In genomic region chr1:40416709-40417108, GRCh38 we compare ENCODE assay signal across 23 cellular contexts.
"Had no signal": no experiment of that assay in that cellular context is flagged by ENCODE, and none has a peak within 500 bp of the region (broad histone marks: within the 10 kb centered on the region; RNA-seq: fewer than 3 reads in every experiment).

No MANE protein-coding gene starts in this region.

- H3K27me3 ChIP-seq: ascending aorta, body of pancreas, Peyer's patch, SJCRH30 had no signal

- H3K4me3 ChIP-seq: ascending aorta, body of pancreas, Peyer's patch, SJCRH30 had no signal

- H3K9me2 ChIP-seq: SK-N-SH had no signal

- H3K27ac ChIP-seq: ascending aorta, body of pancreas, Peyer's patch, RWPE1, SJCRH30 had no signal

- H3K9ac ChIP-seq: SK-N-SH had no signal

- H3K9me3 ChIP-seq: ascending aorta, body of pancreas, Peyer's patch, SJCRH30, SK-N-SH had no signal

- DNase-seq: activated CD4-positive, alpha-beta T cell treated with anti-CD3 and anti-CD28 coated beads for 4 hours; activated effector memory CD4-positive, alpha-beta T cell treated with Interleukin-2 at 50 U/mL for 16 hours; activated naive CD4-positive, alpha-beta T cell; activated T-cell treated with anti-CD3 and anti-CD28 coated beads, Interleukin-2, amount 50 U/mL, for 48 hours; amniotic stem cell; body of pancreas; central memory CD4-positive, alpha-beta T cell; MM.1S; NCI-H1105; NCI-H1436; NCI-H1694 treated with DMSO at 0.1 percent for 48 hours; NCI-H2029 treated with DMSO at 0.1 percent for 48 hours; NCI-H510A treated with DMSO at 0.1 percent for 48 hours; NCI-H69; NK-92 treated with Interleukin-12 subunit alpha and Interleukin-12 subunit beta, amount 100 ng/mL, for 24 hours; Peyer's patch; Right ventricle myocardium superior; SJCRH30; SK-N-SH; SW 1271 had no signal

- H3K4me2 ChIP-seq: SK-N-SH had no signal

- ATAC-seq: activated CD4-positive, CD25-positive, alpha-beta regulatory T cell treated with anti-CD3 and anti-CD28 coated beads, Interleukin-2, amount 50 U/mL, for 24 hours; body of pancreas had no signal

- H3K4me1 ChIP-seq: ascending aorta, body of pancreas, Peyer's patch, SJCRH30 had no signal
